In genomic region chr9:131468031-131468430, GRCh38 we compare ENCODE assay signal across 23 cellular contexts. TPM values are rescaled to one million over a fixed set of nuclear protein-coding genes. Genes with fewer than 3 reads are reported as not detected.
A peak's percentile ranks its signal among the peaks of the same experiment; 100 is the strongest.
DNase-seq lines count a peak whose midpoint lies in the region; ATAC-seq and TF ChIP-seq lines count a peak whose summit lies in the region.
"Had no signal": no experiment of that assay in that cellular context is flagged by ENCODE, and none has a peak within 500 bp of the region (broad histone marks: within the 10 kb centered on the region; RNA-seq: fewer than 3 reads in every experiment).

No MANE protein-coding gene starts in this region.

- H3K27me3 Mint-ChIP-seq in CD8-positive, alpha-beta T cell (ENCODE audit: low read depth) = no peaks in the 10 kb centered on the region
- H3K27me3 Mint-ChIP-seq in GM23338 (ENCODE audit: insufficient read depth, low read depth, poor library complexity) = peaks cover 12% of the 10 kb centered on the region
- H3K27me3 Mint-ChIP-seq in stimulated activated naive B cell treated with anti-CD40 and anti-IgM and Interleukin-4, amounts not matched to agents 10 μg/mL and 1 μg/mL and 100 μg/mL, for 72 hours = no peaks in the 10 kb centered on the region
- H3K27me3 Mint-ChIP-seq: CD8-positive, alpha-beta memory T cell had no signal

- peaks cover 92% of the 10 kb centered on the region for H3K36me3 Mint-ChIP-seq in CD8-positive, alpha-beta T cell
- peaks cover 94% of the 10 kb centered on the region for H3K36me3 Mint-ChIP-seq in GM23338 (ENCODE audit: low read depth)
- peaks cover 42 to 67% of the 10 kb centered on the region in 2 donors for H3K36me3 Mint-ChIP-seq in stimulated activated naive B cell treated with anti-CD40 and anti-IgM and Interleukin-4, amounts not matched to agents 10 μg/mL and 1 μg/mL and 100 μg/mL, for 72 hours

- no peaks in the 10 kb centered on the region for H3K9me2 ChIP-seq in GM23338 (ENCODE audit: insufficient read depth)

- no peaks in the 10 kb centered on the region for H3K4me1 ChIP-seq in CD8-positive, alpha-beta T cell (ENCODE audit: insufficient read depth, low read length)
- no peaks in the 10 kb centered on the region for H3K4me1 ChIP-seq in GM23338 (ENCODE audit: insufficient read depth)

- intact Hi-C loops in CD8-positive, alpha-beta T cell (cut with DNase I, micrococcal nuclease) = no loop called here

- DNase-seq in CD8-positive, alpha-beta T cell = no peak
- DNase-seq in GM23338 (ENCODE audit: low spot score) (no peak), coronary artery (ENCODE audit: low spot score) (peak; percentile 28), NCI-H345 (lab: John Stamatoyannopoulos, UW) (no peak)
- DNase-seq in stimulated activated naive B cell treated with anti-CD40 and anti-IgM and Interleukin-4, amounts not matched to agents 10 μg/mL and 1 μg/mL and 100 μg/mL, for 72 hours = no peak
- DNase-seq: C1 segment of cervical spinal cord; CD8-positive, alpha-beta memory T cell; DMS 273 treated with DMSO at 0.1 percent for 48 hours; GF-D8; GOT3; HCEC 1CT; Karpas-422; NCI-H1092; NCI-H1417 treated with DMSO at 0.1 percent for 48 hours; NCI-H1694 treated with DMSO at 0.1 percent for 48 hours; NCI-H2081; NCI-H2227 treated with DMSO at 0.1 percent for 48 hours; NCI-H510A; NCI-H69; RPMI8226; SHP77 had no signal

- POLR2A ChIA-PET in CD8-positive, alpha-beta T cell (lab: Charles Lee) = no interaction called here

- H3K4me3 Mint-ChIP-seq in CD8-positive, alpha-beta T cell = no peak overlapping the region
- H3K4me3 Mint-ChIP-seq in GM23338 = no peak overlapping the region
- H3K4me3 Mint-ChIP-seq in stimulated activated naive B cell treated with anti-CD40 and anti-IgM and Interleukin-4, amounts not matched to agents 10 μg/mL and 1 μg/mL and 100 μg/mL, for 72 hours = no peak overlapping the region
- H3K4me3 Mint-ChIP-seq: CD8-positive, alpha-beta memory T cell had no signal

- H3K27ac ChIP-seq in CD8-positive, alpha-beta T cell (ENCODE audit: low read depth, low read length) = peak overlapping the region; percentile 20
- no peak overlapping the region for H3K27ac ChIP-seq in GM23338 (ENCODE audit: low read depth)
- no peak overlapping the region for H3K27ac ChIP-seq in coronary artery

- H3K27me3 ChIP-seq in CD8-positive, alpha-beta T cell (ENCODE audit: insufficient read depth, low read length) = no peaks in the 10 kb centered on the region
- H3K27me3 ChIP-seq in GM23338 (ENCODE audit: insufficient read depth) = no peaks in the 10 kb centered on the region

- CTCF ChIA-PET in CD8-positive, alpha-beta T cell (lab: Charles Lee) = interaction anchor here (0.8 to 1.3 kb wide), 3 partner anchors 8 to 118 kb away, joined by 3 to 5 read pairs (median 4); no protein-coding TSS in a partner anchor

- peaks cover 91% of the 10 kb centered on the region for H3K79me2 ChIP-seq in GM23338 (replicated peaks; ENCODE audit: insufficient read depth)

- no peak overlapping the region for H3K27ac Mint-ChIP-seq in CD8-positive, alpha-beta T cell
- H3K27ac Mint-ChIP-seq in GM23338 = no peak overlapping the region
- peak overlapping the region; percentile 14 for H3K27ac Mint-ChIP-seq in stimulated activated naive B cell treated with anti-CD40 and anti-IgM and Interleukin-4, amounts not matched to agents 10 μg/mL and 1 μg/mL and 100 μg/mL, for 72 hours

- H3K9me3 Mint-ChIP-seq in CD8-positive, alpha-beta T cell = peaks cover 1% of the 10 kb centered on the region
- H3K9me3 Mint-ChIP-seq in GM23338 = no peaks in the 10 kb centered on the region; the same call in 2 of the 3 replicates
- no peaks in the 10 kb centered on the region for H3K9me3 Mint-ChIP-seq in stimulated activated naive B cell treated with anti-CD40 and anti-IgM and Interleukin-4, amounts not matched to agents 10 μg/mL and 1 μg/mL and 100 μg/mL, for 72 hours
- H3K9me3 Mint-ChIP-seq: CD8-positive, alpha-beta memory T cell had no signal

- no peaks in the 10 kb centered on the region for H3K9me3 ChIP-seq in CD8-positive, alpha-beta T cell (ENCODE audit: low read length)

- H3K4me3 ChIP-seq in CD8-positive, alpha-beta T cell (ENCODE audit: low read depth, low read length) = no peak overlapping the region
- H3K4me3 ChIP-seq in GM23338 (no peak overlapping the region), coronary artery (no peak overlapping the region)

- peaks cover 13% of the 10 kb centered on the region for H3K4me1 Mint-ChIP-seq in CD8-positive, alpha-beta T cell (ENCODE audit: low read depth)
- no peaks in the 10 kb centered on the region for H3K4me1 Mint-ChIP-seq in GM23338
- peaks cover 2 to 13% of the 10 kb centered on the region in 2 donors for H3K4me1 Mint-ChIP-seq in stimulated activated naive B cell treated with anti-CD40 and anti-IgM and Interleukin-4, amounts not matched to agents 10 μg/mL and 1 μg/mL and 100 μg/mL, for 72 hours

- H3K4me2 ChIP-seq in GM23338 = no peak overlapping the region

- H2AFZ ChIP-seq in GM23338 = no peak overlapping the region

- ATAC-seq in CD8-positive, alpha-beta T cell = no peak
- ATAC-seq in GM23338 = no peak
- ATAC-seq in stimulated activated naive B cell treated with anti-CD40 and anti-IgM and Interleukin-4, amounts not matched to agents 10 μg/mL and 1 μg/mL and 100 μg/mL, for 72 hours (replicated peaks) = no peak
- ATAC-seq in activated CD4-positive, CD25-positive, alpha-beta regulatory T cell treated with anti-CD3 and anti-CD28 coated beads, Interleukin-2, amount 50 U/mL, for 24 hours = no peak
- ATAC-seq in GM18870 (IDR thresholded peaks at IDR 0.05; ENCODE audit: unreplicated experiment) = no peak

- no peak for TF ChIP-seq CTCF in CD8-positive, alpha-beta T cell (IDR thresholded peaks at IDR 0.05)
- TF ChIP-seq CTCF in GM23338 (conservative IDR thresholded peaks at IDR 0.05; ENCODE audit: low read depth in 2 of 2) (no peak), coronary artery (IDR thresholded peaks at IDR 0.05) (no peak)

- peaks cover 59% of the 10 kb centered on the region for H4K20me1 ChIP-seq in GM23338 (replicated peaks; ENCODE audit: insufficient read depth)

- H3F3A ChIP-seq in GM23338 (replicated peaks; ENCODE audit: low read depth) = peaks cover 36% of the 10 kb centered on the region

- H3K36me3 ChIP-seq in CD8-positive, alpha-beta T cell (ENCODE audit: insufficient read depth, low read length) = peaks cover 80% of the 10 kb centered on the region
- peaks cover 91% of the 10 kb centered on the region for H3K36me3 ChIP-seq in GM23338 (ENCODE audit: insufficient read depth)

TF ChIP-seq in GM23338, 12 proteins besides CTCF, POLR2A, EP300 and RAD21 (continues in another document):
- TF ChIP-seq ZNF462 (CRISPR knock-in tag; IDR thresholded peaks at IDR 0.05) = no peak
- no peak for TF ChIP-seq EZH2 (IDR thresholded peaks at IDR 0.05; ENCODE audit: low read depth, unreplicated experiment)

RNA-seq across cellular contexts. Expression of gene POMT1, which starts 34.7 kb away (rescaled TPM):
- total RNA-seq in CD8-positive, alpha-beta T cell = 10 to 100 TPM; 33.9 to 40.8 TPM
- 23.7 and 32.4 TPM in 2 replicates for total RNA-seq in GM23338 (2014; rRNA removed; shearing (Covaris generic))
- 17.7 and 20.2 TPM in 2 replicates for polyA plus RNA-seq in GM23338 (2016; fragmentation: Nextera tagmentation; extraction: Ambion mirVana)
